1 cellular context compared by ENCODE assay signal in the genomic region with DNA sequence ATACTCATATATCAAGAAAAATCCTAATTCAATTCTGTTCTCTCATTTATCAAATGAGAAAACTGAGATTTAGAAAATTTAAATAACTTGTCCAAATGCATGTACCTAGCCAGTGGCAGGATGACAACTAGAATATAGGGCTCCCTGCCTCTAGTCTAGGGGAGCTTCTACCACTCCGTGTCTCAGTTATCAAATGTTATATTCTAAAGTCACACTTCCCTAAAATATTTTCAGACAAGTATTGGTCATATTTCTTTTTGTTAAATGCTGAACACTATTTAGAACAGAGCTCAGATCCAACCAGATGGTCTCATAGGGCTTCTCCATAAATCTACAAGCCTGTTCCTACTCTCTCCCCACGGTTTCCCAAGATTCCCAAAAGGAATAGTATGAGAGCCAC.
TF ChIP-seq lines count a peak whose summit lies in the region.

No MANE protein-coding gene starts in this region.

TF ChIP-seq in SK-N-SH treated with all-trans-retinoic acid at 6 μM for 48 hours, 23 proteins besides CTCF, POLR2A, EP300 and RAD21 (continued from another document):
- TF ChIP-seq, protein P1, sequence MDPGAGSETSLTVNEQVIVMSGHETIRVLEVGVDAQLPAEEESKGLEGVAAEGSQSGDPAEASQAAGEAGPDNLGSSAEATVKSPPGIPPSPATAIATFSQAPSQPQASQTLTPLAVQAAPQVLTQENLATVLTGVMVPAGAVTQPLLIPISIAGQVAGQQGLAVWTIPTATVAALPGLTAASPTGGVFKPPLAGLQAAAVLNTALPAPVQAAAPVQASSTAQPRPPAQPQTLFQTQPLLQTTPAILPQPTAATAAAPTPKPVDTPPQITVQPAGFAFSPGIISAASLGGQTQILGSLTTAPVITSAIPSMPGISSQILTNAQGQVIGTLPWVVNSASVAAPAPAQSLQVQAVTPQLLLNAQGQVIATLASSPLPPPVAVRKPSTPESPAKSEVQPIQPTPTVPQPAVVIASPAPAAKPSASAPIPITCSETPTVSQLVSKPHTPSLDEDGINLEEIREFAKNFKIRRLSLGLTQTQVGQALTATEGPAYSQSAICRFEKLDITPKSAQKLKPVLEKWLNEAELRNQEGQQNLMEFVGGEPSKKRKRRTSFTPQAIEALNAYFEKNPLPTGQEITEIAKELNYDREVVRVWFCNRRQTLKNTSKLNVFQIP (CRISPR knock-in tag; IDR thresholded peaks at IDR 0.05; ENCODE audit: borderline replicate concordance, low read depth), result no peak
- TF ChIP-seq ZFP3 (CRISPR knock-in tag; IDR thresholded peaks at IDR 0.05) (no peak), RARB (CRISPR knock-in tag; IDR thresholded peaks at IDR 0.05) (no peak), BACH2 (CRISPR knock-in tag; IDR thresholded peaks at IDR 0.05; ENCODE audit: borderline replicate concordance) (no peak), TCF4 (CRISPR knock-in tag; IDR thresholded peaks at IDR 0.05; ENCODE audit: borderline replicate concordance) (no peak)
